ENCODE assay signal across 9 cellular contexts in genomic region chr17:42618442-42619150, GRCh38. TPM values are rescaled to one million over a fixed set of nuclear protein-coding genes. Genes with fewer than 3 reads are reported as not detected.
DNase-seq lines count a peak whose midpoint lies in the region; ATAC-seq and TF ChIP-seq lines count a peak whose summit lies in the region.
"Had no signal": no experiment of that assay in that cellular context is flagged by ENCODE, and none has a peak within 500 bp of the region (broad histone marks: within the 10 kb centered on the region; RNA-seq: fewer than 3 reads in every experiment).

No MANE protein-coding gene starts in this region.

- DNase-seq in HPDE6-E6E7 (ENCODE audit: extremely low spot score) (peak; percentile 64), SHP77 treated with DMSO at 0.1 percent for 48 hours (lab: John Stamatoyannopoulos, UW) (peak; percentile 70), right cardiac atrium (peak; percentile 22 to 74 (median 60)), testis (peak; percentile 74), GM23248 (no peak)
- no peak for DNase-seq in activated CD4-positive, CD25-positive, alpha-beta regulatory T cell (lab: John Stamatoyannopoulos, UW)

- no peaks in the 10 kb centered on the region for H3K27me3 ChIP-seq in right cardiac atrium (ENCODE audit: control insufficient read depth, insufficient read depth)
- H3K27me3 ChIP-seq in testis: no peaks in the 10 kb centered on the region
- no peaks in the 10 kb centered on the region for H3K27me3 ChIP-seq in GM23248 (replicated peaks; ENCODE audit: insufficient read depth)

- TF ChIP-seq CTCF in GM12873 (IDR thresholded peaks at IDR 0.05; ENCODE audit: insufficient read depth, low read depth, low read length, missing control alignments): peak; percentile 49
- TF ChIP-seq CTCF in testis (IDR thresholded peaks at IDR 0.05): peak in 1 of 3 experiments; percentile 10

- ATAC-seq in GM21423 (IDR thresholded peaks at IDR 0.05; ENCODE audit: unreplicated experiment) (peak; percentile 64), right cardiac atrium (peak; percentile 69 to 88)

- H3K27ac ChIP-seq in right cardiac atrium (ENCODE audit: low read length) (peak overlapping the region; percentile 38), testis (peak overlapping the region in 1 of 2 donors; percentile 5), GM23248 (no peak overlapping the region)

- H3K79me2 ChIP-seq in GM23248 (ENCODE audit: insufficient read depth): no peaks in the 10 kb centered on the region

- no peaks in the 10 kb centered on the region for H3K9me3 ChIP-seq in right cardiac atrium (ENCODE audit: control insufficient read depth, low read length)
- H3K9me3 ChIP-seq in testis: no peaks in the 10 kb centered on the region
- no peaks in the 10 kb centered on the region for H3K9me3 ChIP-seq in GM23248 (ENCODE audit: low read depth)

- H3K4me2 ChIP-seq in GM23248 (ENCODE audit: unreplicated experiment): no peak overlapping the region

- in situ Hi-C loops in GM23248 (cut with MboI): no loop called here

- no peaks in the 10 kb centered on the region for H3F3A ChIP-seq in GM23248 (ENCODE audit: insufficient read depth)

- H3K4me3 ChIP-seq in right cardiac atrium (ENCODE audit: low read length) (no peak overlapping the region), testis (no peak overlapping the region), GM23248 (no peak overlapping the region)
- H3K4me3 ChIP-seq: skin epidermis had no signal

- no peak overlapping the region for H2AFZ ChIP-seq in GM23248

- no peak for TF ChIP-seq POLR2A in testis (IDR thresholded peaks at IDR 0.05)

- no peaks in the 10 kb centered on the region for H4K20me1 ChIP-seq in GM23248 (ENCODE audit: insufficient read depth)

- intact Hi-C loops in right cardiac atrium (cut with DNase I): loop anchor here in 1 of 4 donors (5.0 kb wide), 1 partner anchor 34 kb away; no protein-coding TSS in a partner anchor
- intact Hi-C loops in testis (cut with DNase I; ENCODE audit: low total_unique reads): no loop called here

- H3K4me1 ChIP-seq in right cardiac atrium (ENCODE audit: control insufficient read depth, insufficient read depth, low read length) (peaks cover 5% of the 10 kb centered on the region), testis (peaks cover 10% of the 10 kb centered on the region), GM23248 (ENCODE audit: insufficient read depth) (no peaks in the 10 kb centered on the region)

- 21% methylated on average over 9 of the region's 9 CpGs for WGBS in right cardiac atrium
- WGBS in testis, 2 donors: 35 to 39% methylated on average over 8 to 9 of the region's 9 CpGs
- 43 to 53% methylated on average over 9 of the region's 9 CpGs for WGBS in GM23248 (ENCODE audit: low coverage in 1 of 2, low lambda C conversion rate in 2 of 2, missing lambda C conversion rate in 2 of 2), 2 experiments

- no peak overlapping the region for H3K9ac ChIP-seq in GM23248

- no peaks in the 10 kb centered on the region for H3K9me2 ChIP-seq in GM23248 (ENCODE audit: insufficient read depth)

- H3K36me3 ChIP-seq in testis (ENCODE audit: low read depth, missing control alignments): no peaks in the 10 kb centered on the region
- H3K36me3 ChIP-seq in GM23248 (ENCODE audit: low read depth): peaks cover 10% of the 10 kb centered on the region; the same call in 1 of the 2 replicates

RNA-seq across cellular contexts. Expression of gene TUBG1, which starts 9.1 kb away (rescaled TPM):
- total RNA-seq in right cardiac atrium (10 to 100 TPM; 34.3 to 60.7 (median 46.0) TPM), testis (100 to 1,000 TPM; 209 to 265 TPM)
- polyA plus RNA-seq in right cardiac atrium (48.9 TPM), testis (ENCODE audit: insufficient read depth, low read depth, low replicate concordance) (411 TPM), GM23248 (2016; fragmentation: Nextera tagmentation; extraction: Ambion mirVana) (91.4 and 95.3 TPM in 2 replicates)
- total RNA-seq in GM23248 (2014; rRNA removed; shearing (Covaris generic)): 42.5 and 53.0 TPM in 2 replicates

RNA-seq across cellular contexts. Expression of gene RETREG3, which starts 9.4 kb away (rescaled TPM):
- total RNA-seq in right cardiac atrium (10 to 100 TPM; 23.9 to 27.0 (median 25.5) TPM), testis (100 to 1,000 TPM; 140 to 154 TPM)
- polyA plus RNA-seq in right cardiac atrium (13.0 TPM), testis (ENCODE audit: insufficient read depth, low read depth, low replicate concordance) (62.3 TPM), GM23248 (2016; fragmentation: Nextera tagmentation; extraction: Ambion mirVana) (36.3 and 38.0 TPM in 2 replicates)
- 54.8 and 66.7 TPM in 2 replicates for total RNA-seq in GM23248 (2014; rRNA removed; shearing (Covaris generic))

RNA-seq across cellular contexts. Expression of gene TUBG2, which starts 40.5 kb away (rescaled TPM):
- total RNA-seq in right cardiac atrium (10 to 100 TPM; 11.6 to 21.3 (median 18.4) TPM), testis (10 to 100 TPM; 50.4 to 57.5 TPM)
- polyA plus RNA-seq in right cardiac atrium (19.8 TPM), testis (ENCODE audit: insufficient read depth, low read depth, low replicate concordance) (30.6 TPM), GM23248 (2016; fragmentation: Nextera tagmentation; extraction: Ambion mirVana) (29.8 and 30.9 TPM in 2 replicates)
- 12.1 and 14.4 TPM in 2 replicates for total RNA-seq in GM23248 (2014; rRNA removed; shearing (Covaris generic))

RNA-seq across cellular contexts. Expression of gene PSMC3IP, which starts 41.1 kb away (rescaled TPM):
- 1 to 10 TPM; 1.4 to 3.3 (median 2.5) TPM for total RNA-seq in right cardiac atrium
- 2.2 TPM for polyA plus RNA-seq in right cardiac atrium
- total RNA-seq in testis: 10 to 100 TPM; 17.2 to 27.2 TPM
- polyA plus RNA-seq in testis (ENCODE audit: insufficient read depth, low read depth, low replicate concordance): 45.3 TPM
- total RNA-seq in GM23248 (2014; rRNA removed; shearing (Covaris generic)): 8.2 and 8.9 TPM in 2 replicates
- polyA plus RNA-seq in GM23248 (2016; fragmentation: Nextera tagmentation; extraction: Ambion mirVana): 11.1 and 12.0 TPM in 2 replicates

RNA-seq across cellular contexts. Expression of gene MLX, which starts 51.7 kb away (rescaled TPM):
- total RNA-seq in right cardiac atrium (10 to 100 TPM; 46.9 to 63.8 (median 54.2) TPM), testis (10 to 100 TPM; 27.6 to 38.6 TPM)
- polyA plus RNA-seq in right cardiac atrium (65.0 TPM), testis (ENCODE audit: insufficient read depth, low read depth, low replicate concordance) (26.7 TPM), GM23248 (2016; fragmentation: Nextera tagmentation; extraction: Ambion mirVana) (37.0 and 39.3 TPM in 2 replicates)
- 29.3 and 30.8 TPM in 2 replicates for total RNA-seq in GM23248 (2014; rRNA removed; shearing (Covaris generic))

Comparison
In these comparisons a context has a peak if more than half of its experiments do, and no peak if none do; other contexts are left out.
1. DNase-seq: peak in HPDE6-E6E7 (single experiment), SHP77 treated with DMSO at 0.1 percent for 48 hours (single experiment), right cardiac atrium (3 of 3) and testis (single experiment); none in GM23248 (single experiment) and activated CD4-positive, CD25-positive, alpha-beta regulatory T cell (0 of 4).